Comparison of ENCODE assay signal across 21 cellular contexts in the genomic region with DNA sequence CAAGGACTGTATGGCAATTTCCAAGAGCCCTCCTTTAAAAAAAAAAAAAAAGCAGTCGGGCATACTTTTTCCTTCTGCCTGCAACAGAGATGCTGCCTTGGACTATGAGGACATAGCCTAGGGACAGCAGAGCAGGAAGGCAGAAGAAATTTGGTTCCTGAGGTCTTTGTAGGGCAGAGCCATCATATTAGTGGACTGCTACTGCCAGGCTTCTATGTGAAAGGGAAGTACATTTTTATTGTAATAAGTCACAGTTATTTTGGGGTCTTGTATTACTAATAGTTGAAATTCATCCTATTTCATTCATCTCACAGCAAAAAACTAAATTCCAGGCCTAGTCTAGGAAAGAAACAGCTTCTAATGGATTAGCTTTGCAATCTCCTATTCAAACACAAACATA.
A peak's percentile ranks its signal among the peaks of the same experiment; 100 is the strongest.
DNase-seq lines count a peak whose midpoint lies in the region; ATAC-seq, FAIRE-seq and TF ChIP-seq lines count a peak whose summit lies in the region.
"Had no signal": no experiment of that assay in that cellular context is flagged by ENCODE, and none has a peak within 500 bp of the region (broad histone marks: within the 10 kb centered on the region; RNA-seq: fewer than 3 reads in every experiment).

No MANE protein-coding gene starts in this region.

- peaks cover 0 to 3% of the 10 kb centered on the region in 2 experiments for H3K36me3 ChIP-seq in SK-N-SH (replicated peaks in 1 of 2; ENCODE audit: control insufficient read depth in 1 of 2, insufficient read depth in 2 of 2, low read length in 1 of 2)
- no peaks in the 10 kb centered on the region for H3K36me3 ChIP-seq in astrocyte (ENCODE audit: insufficient read depth, low read length)
- no peaks in the 10 kb centered on the region for H3K36me3 ChIP-seq in adrenal gland (replicated peaks in 1 of 2)
- H3K36me3 ChIP-seq in colonic mucosa: no peaks in the 10 kb centered on the region

- FAIRE-seq in astrocyte (lab: Jason Lieb, UNC): no peak
- FAIRE-seq: A549, D721Med, GM12891, GM19239, H54, HepG2 had no signal

- no peak overlapping the region for H3K4me3 Mint-ChIP-seq in astrocyte (ENCODE audit: unreplicated experiment)
- H3K4me3 Mint-ChIP-seq in nephron: no peak overlapping the region
- H3K4me3 Mint-ChIP-seq: CD4-positive, alpha-beta T cell had no signal

- H3K79me2 ChIP-seq in SK-N-SH (ENCODE audit: insufficient read depth) (peaks cover 53% of the 10 kb centered on the region), astrocyte (ENCODE audit: insufficient read depth, low read length) (peaks cover 3% of the 10 kb centered on the region)

- no peaks in the 10 kb centered on the region for H3K9me3 Mint-ChIP-seq in astrocyte (ENCODE audit: unreplicated experiment)
- no peaks in the 10 kb centered on the region for H3K9me3 Mint-ChIP-seq in nephron

- 95% methylated on average over 1 of the region's 1 CpG for WGBS in SK-N-SH (ENCODE audit: low lambda C conversion rate)
- WGBS in adrenal gland, 4 donors: 88 to 100% (median 95%) methylated on average over 1 of the region's 1 CpG

- no peak for TF ChIP-seq EP300 in SK-N-SH (IDR thresholded peaks at IDR 0.05; ENCODE audit: borderline replicate concordance in 1 of 2, low read depth in 1 of 2, low read length in 1 of 2)

- no peak overlapping the region for H3K4me2 ChIP-seq in SK-N-SH
- H3K4me2 ChIP-seq in astrocyte (ENCODE audit: low read length): no peak overlapping the region
- H3K4me2 ChIP-seq: A549 had no signal

- POLR2A ChIA-PET in SK-N-SH (lab: Yijun Ruan, JAX): no interaction called here

- no peak; the same call in 2 of the 3 replicates for ATAC-seq in SK-N-SH treated with all-trans-retinoic acid at 6 μM for 48 hours
- ATAC-seq: A549, HepG2 had no signal

- peak overlapping the region; percentile 21 for H3K27ac Mint-ChIP-seq in astrocyte (ENCODE audit: unreplicated experiment)
- H3K27ac Mint-ChIP-seq in nephron: peak overlapping the region in 2 of 3 experiments; percentile 48 to 53
- H3K27ac Mint-ChIP-seq: CD4-positive, alpha-beta T cell had no signal

- H3K4me1 Mint-ChIP-seq in astrocyte (ENCODE audit: low read depth, unreplicated experiment): peaks cover 34% of the 10 kb centered on the region
- peaks cover 24% of the 10 kb centered on the region for H3K4me1 Mint-ChIP-seq in nephron

- TF ChIP-seq CTCF in SK-N-SH (IDR thresholded peaks at IDR 0.05) (no peak), astrocyte (IDR thresholded peaks at IDR 0.05; ENCODE audit: insufficient read depth, low read depth, low read length) (no peak), nephron (IDR thresholded peaks at IDR 0.05; ENCODE audit: unreplicated experiment in 3 of 3) (no peak), adrenal gland (IDR thresholded peaks at IDR 0.05) (no peak), colonic mucosa (IDR thresholded peaks at IDR 0.05) (no peak)

- no peaks in the 10 kb centered on the region for H3K27me3 Mint-ChIP-seq in astrocyte (ENCODE audit: low read depth, unreplicated experiment)
- no peaks in the 10 kb centered on the region for H3K27me3 Mint-ChIP-seq in nephron (ENCODE audit: low read depth)

- CTCF ChIA-PET in SK-N-SH (lab: Yijun Ruan, JAX): interaction anchor here (1.3 to 4.1 kb wide), 2 partner anchors 15 to 253 kb away, joined by 4 to 19 read pairs; a partner anchor contains a TSS

- H3K27me3 ChIP-seq in SK-N-SH (ENCODE audit: insufficient read depth) (no peaks in the 10 kb centered on the region), astrocyte (ENCODE audit: insufficient read depth, low read length) (no peaks in the 10 kb centered on the region), adrenal gland (no peaks in the 10 kb centered on the region), colonic mucosa (no peaks in the 10 kb centered on the region)

- H3K9me2 ChIP-seq in SK-N-SH: no peaks in the 10 kb centered on the region

- H3K4me1 ChIP-seq in SK-N-SH (ENCODE audit: control insufficient read depth in 1 of 2, insufficient read depth in 2 of 2, low read depth in 1 of 2, low read length in 1 of 2) (peaks cover 2 to 5% of the 10 kb centered on the region in 2 experiments; a peak in 1 of 4 replicates), astrocyte (ENCODE audit: insufficient read depth, low read length) (peaks cover 26% of the 10 kb centered on the region), adrenal gland (replicated peaks in 1 of 2) (peaks cover 0 to 5% of the 10 kb centered on the region in 2 donors), colonic mucosa (no peaks in the 10 kb centered on the region)
- H3K4me1 ChIP-seq: A549, Caco-2 had no signal

- no peak overlapping the region for H2AFZ ChIP-seq in SK-N-SH (ENCODE audit: low read depth)
- H2AFZ ChIP-seq in astrocyte (ENCODE audit: low read depth, low read length): no peak overlapping the region
- H2AFZ ChIP-seq: GM23248 had no signal

- H3K9ac ChIP-seq in SK-N-SH (no peak overlapping the region), astrocyte (ENCODE audit: low read length) (no peak overlapping the region), colonic mucosa (ENCODE audit: low read depth in 2 of 2, low read length in 2 of 2) (no peak overlapping the region)
- H3K9ac ChIP-seq: GM23248 had no signal

- intact Hi-C loops in adrenal gland (cut with DNase I): no loop called here
- intact Hi-C loops in colonic mucosa (cut with DNase I): no loop called here

- H3K9me3 ChIP-seq in SK-N-SH (no peaks in the 10 kb centered on the region), astrocyte (ENCODE audit: insufficient read depth, low read depth, low read length) (no peaks in the 10 kb centered on the region), adrenal gland (replicated peaks in 1 of 3) (no peaks in the 10 kb centered on the region), colonic mucosa (no peaks in the 10 kb centered on the region)
- H3K9me3 ChIP-seq: Caco-2 had no signal

- TF ChIP-seq POLR2A in adrenal gland (IDR thresholded peaks at IDR 0.05): no peak

- TF ChIP-seq RAD21 in SK-N-SH (IDR thresholded peaks at IDR 0.05; ENCODE audit: low read length): no peak

- no peak overlapping the region for H3K4me3 ChIP-seq in SK-N-SH (ENCODE audit: low read depth in 2 of 2, low read length in 1 of 2)
- H3K4me3 ChIP-seq in astrocyte (ENCODE audit: insufficient read depth, low read depth, low read length): no peak overlapping the region
- H3K4me3 ChIP-seq in adrenal gland: no peak overlapping the region
- no peak overlapping the region for H3K4me3 ChIP-seq in colonic mucosa
- H3K4me3 ChIP-seq: A549, GM23248 had no signal

- peaks cover 18% of the 10 kb centered on the region for H3F3A ChIP-seq in SK-N-SH (replicated peaks; ENCODE audit: insufficient read depth)

- H4K20me1 ChIP-seq in SK-N-SH (ENCODE audit: insufficient read depth) (no peaks in the 10 kb centered on the region), astrocyte (ENCODE audit: insufficient read depth, low read length) (peaks cover 7% of the 10 kb centered on the region)

- H3K36me3 Mint-ChIP-seq in astrocyte (ENCODE audit: low read depth, unreplicated experiment): peaks cover 15% of the 10 kb centered on the region
- peaks cover 3% of the 10 kb centered on the region for H3K36me3 Mint-ChIP-seq in nephron (ENCODE audit: low read depth)

- no peak for DNase-seq in SK-N-SH
- peak; percentile 25 for DNase-seq in astrocyte (ENCODE audit: low read depth)
- DNase-seq in adrenal gland: no peak
- no peak for DNase-seq in activated effector memory CD4-positive, alpha-beta T cell treated with anti-CD3 and anti-CD28 coated beads, Interleukin-2, amount 50 U/mL, for 16 hours
- DNase-seq in colonic mucosa: no peak
- DNase-seq: AML-193; Caco-2; CD4-positive, alpha-beta T cell; DMS79; HCEC 1CT had no signal

- peak overlapping the region in 1 of 2 experiments; percentile 59; a peak in 2 of 4 replicates for H3K27ac ChIP-seq in SK-N-SH (ENCODE audit: low read depth in 2 of 2, low read length in 1 of 2)
- H3K27ac ChIP-seq in astrocyte (ENCODE audit: low read depth, low read length): no peak overlapping the region
- H3K27ac ChIP-seq in adrenal gland: no peak overlapping the region
- no peak overlapping the region for H3K27ac ChIP-seq in colonic mucosa
- H3K27ac ChIP-seq: 22Rv1, A549, C4-2B, GM23248 had no signal

TF ChIP-seq in SK-N-SH, 30 proteins besides CTCF, POLR2A, EP300 and RAD21:
- 0 out of 2 replicates have a peak, but pooled peaks have one; percentile 35 for TF ChIP-seq MEF2A (IDR thresholded peaks at IDR 0.05; ENCODE audit: borderline replicate concordance, low read depth)
- TF ChIP-seq, protein P1, sequence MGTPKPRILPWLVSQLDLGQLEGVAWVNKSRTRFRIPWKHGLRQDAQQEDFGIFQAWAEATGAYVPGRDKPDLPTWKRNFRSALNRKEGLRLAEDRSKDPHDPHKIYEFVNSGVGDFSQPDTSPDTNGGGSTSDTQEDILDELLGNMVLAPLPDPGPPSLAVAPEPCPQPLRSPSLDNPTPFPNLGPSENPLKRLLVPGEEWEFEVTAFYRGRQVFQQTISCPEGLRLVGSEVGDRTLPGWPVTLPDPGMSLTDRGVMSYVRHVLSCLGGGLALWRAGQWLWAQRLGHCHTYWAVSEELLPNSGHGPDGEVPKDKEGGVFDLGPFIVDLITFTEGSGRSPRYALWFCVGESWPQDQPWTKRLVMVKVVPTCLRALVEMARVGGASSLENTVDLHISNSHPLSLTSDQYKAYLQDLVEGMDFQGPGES (IDR thresholded peaks at IDR 0.05; ENCODE audit: low read depth, low read length): no peak

TF ChIP-seq in SK-N-SH treated with all-trans-retinoic acid at 6 μM for 48 hours, 23 proteins besides CTCF, POLR2A, EP300 and RAD21:
- TF ChIP-seq RARB (CRISPR knock-in tag; IDR thresholded peaks at IDR 0.05): no peak
- no peak for TF ChIP-seq PPARA (CRISPR knock-in tag; IDR thresholded peaks at IDR 0.05; ENCODE audit: borderline replicate concordance)
